In genomic region chr2:74556159-74556558, GRCh38 we compare ENCODE assay signal across 1 cellular context.
TF ChIP-seq lines count a peak whose summit lies in the region.

No MANE protein-coding gene starts in this region.

TF ChIP-seq in IMR-90, 13 proteins besides CTCF, POLR2A, EP300 and RAD21:
- TF ChIP-seq MAFK (IDR thresholded peaks at IDR 0.05; ENCODE audit: low read depth, low read length): no peak
- TF ChIP-seq RCOR1 (IDR thresholded peaks at IDR 0.05; ENCODE audit: insufficient replicate concordance, low read length): no peak
- no peak for TF ChIP-seq BHLHE40 (IDR thresholded peaks at IDR 0.05; ENCODE audit: low read depth, low read length)
- TF ChIP-seq NFE2L2 (IDR thresholded peaks at IDR 0.05; ENCODE audit: low read depth, low read length): no peak
- TF ChIP-seq CEBPB (IDR thresholded peaks at IDR 0.05; ENCODE audit: low read depth, low read length): no peak
- no peak for TF ChIP-seq FOS (IDR thresholded peaks at IDR 0.05; ENCODE audit: low read depth, low read length)
- no peak for TF ChIP-seq MAZ (IDR thresholded peaks at IDR 0.05; ENCODE audit: borderline replicate concordance, low read depth, low read length)
- TF ChIP-seq USF2 (IDR thresholded peaks at IDR 0.05; ENCODE audit: low read depth, low read length): no peak
- TF ChIP-seq CHD1 (IDR thresholded peaks at IDR 0.05; ENCODE audit: low read depth, low read length): no peak
